ENCODE assay signal across 8 cellular contexts in genomic region chr14:54567224-54567633, GRCh38. TPM values are rescaled to one million over a fixed set of nuclear protein-coding genes. Genes with fewer than 3 reads are reported as not detected.
A peak's percentile ranks its signal among the peaks of the same experiment; 100 is the strongest.
DNase-seq lines count a peak whose midpoint lies in the region; ATAC-seq and TF ChIP-seq lines count a peak whose summit lies in the region.

No MANE protein-coding gene starts in this region.

- peaks cover 31% of the 10 kb centered on the region for H3K4me1 ChIP-seq in ACC112 (ENCODE audit: control insufficient read depth, insufficient read depth, low read length, unreplicated experiment)
- peaks cover 12 to 24% of the 10 kb centered on the region in 2 donors for H3K4me1 ChIP-seq in neuronal stem cell (ENCODE audit: control insufficient read depth in 2 of 2, insufficient read depth in 1 of 2, low read depth in 1 of 2, low read length in 2 of 2)

- H3K23ac ChIP-seq in neuronal stem cell (ENCODE audit: low read depth, low read length, poor library complexity) = peak overlapping the region; percentile 94

- H3K14ac ChIP-seq in neuronal stem cell (ENCODE audit: low read length) = no peak overlapping the region

- H4K91ac ChIP-seq in neuronal stem cell (ENCODE audit: low read depth, low read length, poor library complexity) = no peak overlapping the region

- H3K4me2 ChIP-seq in SU-DHL-6 (ENCODE audit: low read depth, low read length, poor library complexity, severe bottlenecking) (peak overlapping the region; percentile 95), neuronal stem cell (ENCODE audit: insufficient read depth, low read length, poor library complexity, severe bottlenecking) (peak overlapping the region; percentile 95)

- no peak overlapping the region for H3K4ac ChIP-seq in neuronal stem cell (ENCODE audit: low read length)

- H2AFZ ChIP-seq in ACC112 (ENCODE audit: low read length, unreplicated experiment) (no peak overlapping the region), SU-DHL-6 (ENCODE audit: low read depth, low read length, severe bottlenecking) (peak overlapping the region; percentile 93), neuronal stem cell (ENCODE audit: low read length) (peak overlapping the region; percentile 97)

- H2BK15ac ChIP-seq in neuronal stem cell (ENCODE audit: low read length) = no peak overlapping the region

- H3K4me3 ChIP-seq in ACC112 (ENCODE audit: low read depth, low read length) (peak overlapping the region; percentile 86), SU-DHL-6 (ENCODE audit: insufficient read depth, low read length, poor library complexity, severe bottlenecking) (peak overlapping the region; percentile 75), fibroblast of mammary gland (ENCODE audit: control insufficient read depth, low read depth, low read length) (peak overlapping the region; percentile 80), neuronal stem cell (ENCODE audit: low read length in 2 of 2) (peak overlapping the region; percentile 74 to 86)

- H2BK12ac ChIP-seq in neuronal stem cell (ENCODE audit: low read length) = no peak overlapping the region

- 0 out of 2 replicates have a peak, but pooled peaks cover 4% of the 10 kb centered on the region for H4K20me1 ChIP-seq in SU-DHL-6 (ENCODE audit: low read depth, low read length)

- DNase-seq in fibroblast of mammary gland (ENCODE audit: low read depth) (no peak), neuronal stem cell (ENCODE audit: low spot score) (peak; percentile 33), NCI-H1694 (lab: John Stamatoyannopoulos, UW) (no peak), NCI-H2171 (lab: John Stamatoyannopoulos, UW) (no peak)

- no CpG with 5 or more reads among the region's 31 CpGs for WGBS in neuronal stem cell (ENCODE audit: extremely low coverage in 2 of 2, insufficient read length in 2 of 2, insufficient replicate concordance in 1 of 2), 2 donors

- ATAC-seq in GM19324 (IDR thresholded peaks at IDR 0.05; ENCODE audit: low FRiP score, unreplicated experiment) = peak; percentile 1
- no peak for ATAC-seq in GM19328 (IDR thresholded peaks at IDR 0.05; ENCODE audit: unreplicated experiment)

- no peak overlapping the region for H2BK120ac ChIP-seq in neuronal stem cell (ENCODE audit: low read depth, low read length)

- TF ChIP-seq CTCF in SU-DHL-6 (IDR thresholded peaks at IDR 0.05; ENCODE audit: insufficient read depth, low read length, poor library complexity, severe bottlenecking) (no peak), fibroblast of mammary gland (conservative IDR thresholded peaks at IDR 0.05; ENCODE audit: control insufficient read depth, insufficient read depth, low read depth, low read length) (no peak)

- H3K9ac ChIP-seq in SU-DHL-6 (ENCODE audit: low read length) = peak overlapping the region; percentile 65
- H3K9ac ChIP-seq in neuronal stem cell (ENCODE audit: low read depth, low read length, poor library complexity) = peak overlapping the region; percentile 89

- H2BK5ac ChIP-seq in neuronal stem cell (ENCODE audit: low read length) = peak overlapping the region; percentile 72

- H3K9me3 ChIP-seq in SU-DHL-6 (ENCODE audit: insufficient read depth, low read length) (peaks cover under 1% of the 10 kb centered on the region; the same call in 1 of the 2 replicates), neuronal stem cell (replicated peaks in 1 of 2; ENCODE audit: control insufficient read depth in 2 of 2, insufficient read depth in 1 of 2, low read depth in 1 of 2, low read length in 2 of 2) (peaks cover 0 to 4% of the 10 kb centered on the region in 2 donors)

- peaks cover 5% of the 10 kb centered on the region for H3K79me1 ChIP-seq in neuronal stem cell (ENCODE audit: low read depth, low read length)

- H3K27me3 ChIP-seq in ACC112 (ENCODE audit: insufficient read depth, low read length) = no peaks in the 10 kb centered on the region
- no peaks in the 10 kb centered on the region for H3K27me3 ChIP-seq in SU-DHL-6 (ENCODE audit: low read length)
- peaks cover 0 to 6% (median 0%) of the 10 kb centered on the region in 3 experiments for H3K27me3 ChIP-seq in neuronal stem cell (ENCODE audit: control insufficient read depth in 3 of 3, insufficient read depth in 3 of 3, low read depth in 1 of 3, low read length in 3 of 3)

- H3K36me3 ChIP-seq in ACC112 (ENCODE audit: insufficient read depth, low read length) = peaks cover 5% of the 10 kb centered on the region
- no peaks in the 10 kb centered on the region for H3K36me3 ChIP-seq in SU-DHL-6 (ENCODE audit: low read length)
- H3K36me3 ChIP-seq in neuronal stem cell (replicated peaks in 1 of 2; ENCODE audit: control insufficient read depth in 2 of 2, insufficient read depth in 2 of 2, low read length in 2 of 2) = peaks cover under 1 to 26% of the 10 kb centered on the region in 2 donors

- peak overlapping the region; percentile 10 for H4K8ac ChIP-seq in neuronal stem cell (ENCODE audit: low read depth, low read length)

- peaks cover 48% of the 10 kb centered on the region for H3K79me2 ChIP-seq in ACC112 (ENCODE audit: control insufficient read depth, insufficient read depth, low read length, unreplicated experiment)
- no peaks in the 10 kb centered on the region for H3K79me2 ChIP-seq in SU-DHL-6 (ENCODE audit: insufficient read depth, low read length)

- peak overlapping the region; percentile 42 for H2AK5ac ChIP-seq in neuronal stem cell (ENCODE audit: low read depth, low read length)

- H3K18ac ChIP-seq in neuronal stem cell (ENCODE audit: low read length) = peak overlapping the region; percentile 92

- peaks cover 9% of the 10 kb centered on the region for H3F3A ChIP-seq in SU-DHL-6 (ENCODE audit: insufficient read depth)

- H3K27ac ChIP-seq in ACC112 (ENCODE audit: low read depth, low read length) = peak overlapping the region; percentile 96
- no peak overlapping the region for H3K27ac ChIP-seq in SU-DHL-6 (ENCODE audit: low read depth, low read length)
- no peak overlapping the region for H3K27ac ChIP-seq in neuronal stem cell (replicated peaks; ENCODE audit: low read length)

- no peaks in the 10 kb centered on the region for H3K9me2 ChIP-seq in SU-DHL-6 (replicated peaks; ENCODE audit: insufficient read depth, low read length)

RNA-seq across cellular contexts. Expression of gene SAMD4A, which starts 0.3 kb away (rescaled TPM):
- polyA plus RNA-seq in neuronal stem cell (2013, experiment 1 of 2) = 5.1 TPM
- 6.0 TPM for polyA plus RNA-seq in neuronal stem cell (2013, experiment 2 of 2)

RNA-seq across cellular contexts. Expression of gene CGRRF1, which starts 57.5 kb away (rescaled TPM):
- 18.5 TPM for polyA plus RNA-seq in neuronal stem cell (2013, experiment 1 of 2)
- 20.2 TPM for polyA plus RNA-seq in neuronal stem cell (2013, experiment 2 of 2)
